ENCODE assay signal across 9 cellular contexts in the genomic region with DNA sequence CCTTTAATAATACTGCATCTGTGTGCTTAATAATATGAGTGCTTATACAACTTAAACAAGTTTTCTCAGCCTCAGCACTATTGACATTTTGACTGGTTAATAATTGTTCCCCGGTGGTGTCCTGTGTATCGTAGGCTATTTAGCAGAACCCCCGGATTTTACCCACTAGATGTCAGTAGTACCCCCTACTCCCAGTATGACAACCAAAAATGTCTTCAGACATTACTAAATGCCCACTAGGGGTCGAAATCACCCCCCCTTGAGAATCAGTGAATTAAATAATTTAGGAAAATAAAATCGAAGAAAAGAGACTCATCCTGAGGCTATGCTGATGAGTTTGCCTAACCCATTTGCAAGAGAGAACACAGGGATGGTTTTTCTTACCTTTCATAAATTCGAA.
DNase-seq lines count a peak whose midpoint lies in the region; ATAC-seq, FAIRE-seq and TF ChIP-seq lines count a peak whose summit lies in the region.
"Had no signal": no experiment of that assay in that cellular context is flagged by ENCODE, and none has a peak within 500 bp of the region (broad histone marks: within the 10 kb centered on the region; RNA-seq: fewer than 3 reads in every experiment).

No MANE protein-coding gene starts in this region.

- WGBS in HepG2 (ENCODE audit: low lambda C conversion rate): 3% methylated on average over 6 of the region's 6 CpGs

- H3K4me3 ChIP-seq in HepG2 (replicated peaks in 1 of 3; ENCODE audit: insufficient read depth in 1 of 3, low read depth in 2 of 3, low read length in 3 of 3): no peak overlapping the region

- DNase-seq in GM18507 (ENCODE audit: extremely low spot score, insufficient read length, low read depth): peak; percentile 12
- DNase-seq in NCI-H526 treated with DMSO at 0.1 percent for 48 hours (lab: John Stamatoyannopoulos, UW): peak; percentile 3
- peak; percentile 45 for DNase-seq in HepG2 (ENCODE audit: low spot score)
- DNase-seq in activated naive CD4-positive, alpha-beta T cell (lab: John Stamatoyannopoulos, UW): no peak
- no peak for DNase-seq in activated CD8-positive, alpha-beta memory T cell treated with anti-CD3 and anti-CD28 coated beads, Interleukin-2, amount 50 U/mL, for 4 hours
- DNase-seq in activated T-helper 2 cell treated with anti-CD3 and anti-CD28 coated beads, Interferon-gamma antibody, Interleukin-2, Interleukin-4, amounts not matched to agents 10 μg/mL and 5 μg/mL and 100 μg/mL, durations not matched to agents 14 hours and 24 hours and 36 hours (ENCODE audit: low spot score): no peak

- no peaks in the 10 kb centered on the region for H3K9me3 Mint-ChIP-seq in activated T-helper 2 cell treated with anti-CD3 and anti-CD28 coated beads, Interferon-gamma antibody, Interleukin-2, Interleukin-4, amounts not matched to agents 10 μg/mL and 5 μg/mL and 100 μg/mL, durations not matched to agents 14 hours and 24 hours and 36 hours

- no TSS peak for BruUV-seq in HepG2 (replicated peaks; lab: Mats Ljungman, UMichigan)

- ATAC-seq in HG02588 (IDR thresholded peaks at IDR 0.05; ENCODE audit: unreplicated experiment) (peak; percentile 65), HepG2 (peak; percentile 92), HG03045 (IDR thresholded peaks at IDR 0.05; ENCODE audit: unreplicated experiment) (no peak)

- no peaks in the 10 kb centered on the region for H3K79me2 ChIP-seq in HepG2 (ENCODE audit: insufficient read depth, low read length)

- no peak overlapping the region for H3K27ac Mint-ChIP-seq in activated T-helper 2 cell treated with anti-CD3 and anti-CD28 coated beads, Interferon-gamma antibody, Interleukin-2, Interleukin-4, amounts not matched to agents 10 μg/mL and 5 μg/mL and 100 μg/mL, durations not matched to agents 14 hours and 24 hours and 36 hours

- TF ChIP-seq RAD21 in HepG2 (CRISPR knock-in tag; IDR thresholded peaks at IDR 0.05): 0 out of 2 replicates have a peak, but pooled peaks have one; percentile 16

- H3K9ac ChIP-seq in HepG2 (ENCODE audit: insufficient read depth, low read depth, low read length): no peak overlapping the region

- FAIRE-seq in GM18507 (lab: Jason Lieb, UNC) (peak; percentile 63), HepG2 (lab: Jason Lieb, UNC) (peak; percentile 72)
- FAIRE-seq: endothelial cell of umbilical vein had no signal

- H3K36me3 Mint-ChIP-seq in activated T-helper 2 cell treated with anti-CD3 and anti-CD28 coated beads, Interferon-gamma antibody, Interleukin-2, Interleukin-4, amounts not matched to agents 10 μg/mL and 5 μg/mL and 100 μg/mL, durations not matched to agents 14 hours and 24 hours and 36 hours (ENCODE audit: low read depth): no peaks in the 10 kb centered on the region

- no peak overlapping the region for H2AFZ ChIP-seq in HepG2 (ENCODE audit: low read length)

- no peak for TF ChIP-seq POLR2A in HepG2 (IDR thresholded peaks at IDR 0.05; ENCODE audit: insufficient read depth in 1 of 2, low read depth in 2 of 2, low read length in 2 of 2)

- in situ Hi-C loops in HepG2 (cut with HindIII; ENCODE audit: extremely low pct_ligation_motif_present, low pct_unique_long_range_greater_than_20kb): no loop called here

- no peaks in the 10 kb centered on the region for H3K27me3 ChIP-seq in HepG2 (ENCODE audit: control insufficient read depth in 1 of 2, insufficient read depth in 2 of 2, low read length in 2 of 2)

- POLR2A ChIA-PET in HepG2 (lab: Yijun Ruan, JAX): no interaction called here

- intact Hi-C loops in HepG2 (cut with micrococcal nuclease; ENCODE audit: unreplicated experiment): loop anchor here (1.0 to 2.0 kb wide), 2 partner anchors 102 to 247 kb away; no protein-coding TSS in a partner anchor
- intact Hi-C loops in activated T-helper 2 cell treated with anti-CD3 and anti-CD28 coated beads, Interferon-gamma antibody, Interleukin-2, Interleukin-4, amounts not matched to agents 10 μg/mL and 5 μg/mL and 100 μg/mL, durations not matched to agents 14 hours and 24 hours and 36 hours (cut with micrococcal nuclease): no loop called here

- H3K36me3 ChIP-seq in HepG2 (replicated peaks in 1 of 2; ENCODE audit: control insufficient read depth in 1 of 2, insufficient read depth in 2 of 2, low read length in 2 of 2): no peaks in the 10 kb centered on the region

- H3K27me3 Mint-ChIP-seq in activated T-helper 2 cell treated with anti-CD3 and anti-CD28 coated beads, Interferon-gamma antibody, Interleukin-2, Interleukin-4, amounts not matched to agents 10 μg/mL and 5 μg/mL and 100 μg/mL, durations not matched to agents 14 hours and 24 hours and 36 hours (ENCODE audit: low read depth): peaks cover 7% of the 10 kb centered on the region

- H3K4me1 ChIP-seq in HepG2 (ENCODE audit: insufficient read depth, low read length): no peaks in the 10 kb centered on the region

- H3K4me1 Mint-ChIP-seq in activated T-helper 2 cell treated with anti-CD3 and anti-CD28 coated beads, Interferon-gamma antibody, Interleukin-2, Interleukin-4, amounts not matched to agents 10 μg/mL and 5 μg/mL and 100 μg/mL, durations not matched to agents 14 hours and 24 hours and 36 hours (ENCODE audit: low read depth): no peaks in the 10 kb centered on the region

- H3K4me2 ChIP-seq in HepG2 (ENCODE audit: low read depth, low read length): no peak overlapping the region

- CTCF ChIA-PET in HepG2 (lab: Yijun Ruan, JAX; ENCODE audit: low intra/inter-chr PET ratio, low total read pairs): no interaction called here

- TF ChIP-seq EP300 in HepG2 (IDR thresholded peaks at IDR 0.05; ENCODE audit: low read depth in 2 of 2, low read length in 2 of 2) (no peak), HepG2 (CRISPR knock-in tag; IDR thresholded peaks at IDR 0.05; ENCODE audit: borderline replicate concordance) (no peak)

- H3K9me3 ChIP-seq in HepG2 (ENCODE audit: low read length): no peaks in the 10 kb centered on the region

- no peaks in the 10 kb centered on the region for H4K20me1 ChIP-seq in HepG2 (ENCODE audit: insufficient read depth, low read length)

- H3K4me3 Mint-ChIP-seq in activated T-helper 2 cell treated with anti-CD3 and anti-CD28 coated beads, Interferon-gamma antibody, Interleukin-2, Interleukin-4, amounts not matched to agents 10 μg/mL and 5 μg/mL and 100 μg/mL, durations not matched to agents 14 hours and 24 hours and 36 hours (ENCODE audit: low read depth): no peak overlapping the region

- TF ChIP-seq CTCF in HepG2 (CRISPR knock-in tag; IDR thresholded peaks at IDR 0.05): peak; percentile 51

- H3K27ac ChIP-seq in HepG2 (ENCODE audit: extremely low read length, insufficient read depth, low read length): no peak overlapping the region

TF ChIP-seq in HepG2, 621 proteins besides CTCF, POLR2A, EP300 and RAD21:
- TF ChIP-seq MAFK (conservative IDR thresholded peaks at IDR 0.05 in 1 of 2, IDR thresholded peaks at IDR 0.05 in 1 of 2; ENCODE audit: low read length in 2 of 2) (peak in 1 of 2 experiments; percentile 31; a peak in 2 of 4 replicates), ZNF234 (CRISPR knock-in tag; conservative IDR thresholded peaks at IDR 0.05) (no peak), ZBTB42 (CRISPR knock-in tag; IDR thresholded peaks at IDR 0.05) (no peak), SP5 (CRISPR knock-in tag; IDR thresholded peaks at IDR 0.05; ENCODE audit: borderline replicate concordance, low read depth) (no peak), ZNF549 (CRISPR knock-in tag; IDR thresholded peaks at IDR 0.05) (no peak), ZNF672 (CRISPR knock-in tag; IDR thresholded peaks at IDR 0.05) (no peak), SMC3 (IDR thresholded peaks at IDR 0.05; ENCODE audit: low read length) (0 out of 2 replicates have a peak, but pooled peaks have one; percentile 5), ETV6 (CRISPR knock-in tag; conservative IDR thresholded peaks at IDR 0.05) (no peak), STAG1 (CRISPR knock-in tag; IDR thresholded peaks at IDR 0.05) (peak; percentile 58), ZNF572 (CRISPR knock-in tag; IDR thresholded peaks at IDR 0.05) (no peak)
- TF ChIP-seq, protein P1, sequence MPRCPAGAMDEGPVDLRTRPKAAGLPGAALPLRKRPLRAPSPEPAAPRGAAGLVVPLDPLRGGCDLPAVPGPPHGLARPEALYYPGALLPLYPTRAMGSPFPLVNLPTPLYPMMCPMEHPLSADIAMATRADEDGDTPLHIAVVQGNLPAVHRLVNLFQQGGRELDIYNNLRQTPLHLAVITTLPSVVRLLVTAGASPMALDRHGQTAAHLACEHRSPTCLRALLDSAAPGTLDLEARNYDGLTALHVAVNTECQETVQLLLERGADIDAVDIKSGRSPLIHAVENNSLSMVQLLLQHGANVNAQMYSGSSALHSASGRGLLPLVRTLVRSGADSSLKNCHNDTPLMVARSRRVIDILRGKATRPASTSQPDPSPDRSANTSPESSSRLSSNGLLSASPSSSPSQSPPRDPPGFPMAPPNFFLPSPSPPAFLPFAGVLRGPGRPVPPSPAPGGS (CRISPR knock-in tag; IDR thresholded peaks at IDR 0.05): no peak

Comparison
In these comparisons a context has a peak if more than half of its experiments do, and no peak if none do; other contexts are left out.
1. DNase-seq: peak in GM18507 (single experiment), NCI-H526 treated with DMSO at 0.1 percent for 48 hours (single experiment) and HepG2 (single experiment); none in activated naive CD4-positive, alpha-beta T cell (0 of 4), activated CD8-positive, alpha-beta memory T cell treated with anti-CD3 and anti-CD28 coated beads, Interleukin-2, amount 50 U/mL, for 4 hours (single experiment) and activated T-helper 2 cell treated with anti-CD3 and anti-CD28 coated beads, Interferon-gamma antibody, Interleukin-2, Interleukin-4, amounts not matched to agents 10 μg/mL and 5 μg/mL and 100 μg/mL, durations not matched to agents 14 hours and 24 hours and 36 hours (single experiment).